ENCODE assay signal across 8 cellular contexts in the genomic region with DNA sequence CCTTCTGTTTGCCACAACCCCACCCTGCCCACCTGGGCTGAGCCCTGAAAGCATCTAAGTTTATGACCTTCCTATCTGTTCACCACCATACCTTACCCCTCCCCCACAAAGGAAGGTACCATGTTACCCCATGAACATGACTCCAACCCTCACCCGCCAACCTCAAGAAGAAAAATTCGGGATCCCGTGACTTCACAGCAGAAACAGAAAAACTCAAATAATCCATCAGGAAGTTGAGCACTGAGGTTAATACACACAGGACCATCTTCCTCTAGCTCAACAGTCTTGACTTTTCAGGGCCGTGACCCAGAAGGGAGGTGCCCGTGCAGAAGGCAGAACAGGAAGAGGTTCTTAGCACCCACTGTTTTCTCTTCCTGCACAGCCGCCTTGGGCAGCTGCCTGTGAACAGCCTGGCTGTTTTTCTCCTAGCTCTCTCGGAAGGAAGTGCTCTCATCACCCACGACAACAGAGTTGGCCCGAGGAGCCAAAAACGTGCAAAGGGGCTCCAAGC.
DNase-seq lines count a peak whose midpoint lies in the region; ATAC-seq, FAIRE-seq and TF ChIP-seq lines count a peak whose summit lies in the region.

No MANE protein-coding gene starts in this region.

- H3K4me1 Mint-ChIP-seq in activated CD4-positive, alpha-beta T cell treated with anti-CD3 and anti-CD28 coated beads, Interleukin-2, amount 10 ng/mL, durations not matched to agents 7 days and 5 days: peaks cover 93% of the 10 kb centered on the region

- peaks cover 62% of the 10 kb centered on the region for H3K36me3 Mint-ChIP-seq in activated CD4-positive, alpha-beta T cell treated with anti-CD3 and anti-CD28 coated beads, Interleukin-2, amount 10 ng/mL, durations not matched to agents 7 days and 5 days (ENCODE audit: low read depth)

- CTCF ChIA-PET in activated CD4-positive, alpha-beta T cell treated with anti-CD3 and anti-CD28 coated beads, Interleukin-2, amount 10 ng/mL, durations not matched to agents 7 days and 5 days (lab: Charles Lee): interaction anchor here (0.7 to 3.1 kb wide), 11 partner anchors 10 to 98 kb away, joined by 3 to 10 read pairs (median 3); no protein-coding TSS in a partner anchor
- CTCF ChIA-PET in endothelial cell of umbilical vein (lab: Charles Lee): no interaction called here

- intact Hi-C loops in endothelial cell of umbilical vein (cut with micrococcal nuclease): loop anchor here (1.0 kb wide), 1 partner anchor 28 kb away; no protein-coding TSS in a partner anchor

- no peaks in the 10 kb centered on the region for H3K79me2 ChIP-seq in endothelial cell of umbilical vein (ENCODE audit: control insufficient read depth, insufficient read depth, low read length)

- H3K27me3 ChIP-seq in endothelial cell of umbilical vein (ENCODE audit: control insufficient read depth in 2 of 2, insufficient read depth in 2 of 2, low read length in 2 of 2) (no peaks in the 10 kb centered on the region), skeletal muscle tissue (ENCODE audit: control insufficient read depth in 3 of 3, insufficient read depth in 3 of 3, low read length in 3 of 3) (no peaks in the 10 kb centered on the region)

- no TSS peak for BruUV-seq in endothelial cell of umbilical vein (replicated peaks; lab: Mats Ljungman, UMichigan)

- H3K9me3 Mint-ChIP-seq in activated CD4-positive, alpha-beta T cell treated with anti-CD3 and anti-CD28 coated beads, Interleukin-2, amount 10 ng/mL, durations not matched to agents 7 days and 5 days: peaks cover 7% of the 10 kb centered on the region

- H3K27ac Mint-ChIP-seq in activated CD4-positive, alpha-beta T cell treated with anti-CD3 and anti-CD28 coated beads, Interleukin-2, amount 10 ng/mL, durations not matched to agents 7 days and 5 days: peak overlapping the region; percentile 99

- H3K27me3 Mint-ChIP-seq in activated CD4-positive, alpha-beta T cell treated with anti-CD3 and anti-CD28 coated beads, Interleukin-2, amount 10 ng/mL, durations not matched to agents 7 days and 5 days: no peaks in the 10 kb centered on the region

- H3K4me3 ChIP-seq in GM12864 (ENCODE audit: low read depth, low read length) (peak overlapping the region; percentile 28; the same call in 1 of the 2 replicates), endothelial cell of umbilical vein (replicated peaks in 1 of 3; ENCODE audit: insufficient read depth in 1 of 3, low read depth in 1 of 3, low read length in 3 of 3) (no peak overlapping the region), skeletal muscle tissue (ENCODE audit: low read length in 3 of 3) (no peak overlapping the region)

- H3K9ac ChIP-seq in endothelial cell of umbilical vein (replicated peaks; ENCODE audit: extremely low read depth, insufficient read depth, low read length) (no peak overlapping the region), skeletal muscle tissue (ENCODE audit: low read depth in 1 of 3, low read length in 3 of 3) (no peak overlapping the region)

- no peaks in the 10 kb centered on the region for H3K36me3 ChIP-seq in endothelial cell of umbilical vein (ENCODE audit: control insufficient read depth in 2 of 2, extremely low read depth in 1 of 2, insufficient read depth in 2 of 2, low read length in 2 of 2)
- H3K36me3 ChIP-seq in skeletal muscle tissue (ENCODE audit: control insufficient read depth in 3 of 3, insufficient read depth in 3 of 3, low read length in 3 of 3): no peaks in the 10 kb centered on the region

- H3K4me1 ChIP-seq in endothelial cell of umbilical vein (ENCODE audit: control insufficient read depth, extremely low read depth, insufficient read depth, low read length) (peaks cover 29% of the 10 kb centered on the region), skeletal muscle tissue (ENCODE audit: control insufficient read depth in 3 of 3, insufficient read depth in 3 of 3, low read length in 3 of 3) (peaks cover 8 to 29% (median 28%) of the 10 kb centered on the region in 3 donors)

- dilution Hi-C loops in endothelial cell of umbilical vein (cut with MboI; ENCODE audit: extremely low pct_ligation_motif_present, low sequenced_read_pairs): no loop called here

- TF ChIP-seq CTCF in GM12864 (IDR thresholded peaks at IDR 0.05; ENCODE audit: low read depth, low read length, missing control alignments) (no peak), endothelial cell of umbilical vein (IDR thresholded peaks at IDR 0.05; ENCODE audit: extremely low read depth in 1 of 2, insufficient read depth in 1 of 2, low read depth in 1 of 2, low read length in 2 of 2) (no peak)

- peak; percentile 93 for FAIRE-seq in endothelial cell of umbilical vein (lab: Jason Lieb, UNC)

- DNase-seq in GM12864 (ENCODE audit: low read depth) (peak; percentile 68), endothelial cell of umbilical vein (ENCODE audit: low read depth, low spot score) (peak; percentile 3), NCI-H1930 (lab: John Stamatoyannopoulos, UW) (no peak), GM03348 (ENCODE audit: low spot score) (no peak), occipital lobe (lab: John Stamatoyannopoulos, UW) (no peak)
- DNase-seq in activated CD4-positive, alpha-beta T cell treated with anti-CD3 and anti-CD28 coated beads, Interleukin-2, amount 10 ng/mL, durations not matched to agents 7 days and 5 days: peak; percentile 87

- no peaks in the 10 kb centered on the region for H4K20me1 ChIP-seq in endothelial cell of umbilical vein (replicated peaks; ENCODE audit: control insufficient read depth, extremely low read depth, insufficient read depth, low read length)

- no peaks in the 10 kb centered on the region for H3K9me1 ChIP-seq in endothelial cell of umbilical vein (replicated peaks; ENCODE audit: control insufficient read depth, extremely low read depth, insufficient read depth, low read length)

- POLR2A ChIA-PET in activated CD4-positive, alpha-beta T cell treated with anti-CD3 and anti-CD28 coated beads, Interleukin-2, amount 10 ng/mL, durations not matched to agents 7 days and 5 days (lab: Charles Lee): interaction anchor here (0.9 kb wide), 1 partner anchor 98 kb away, joined by 3 read pairs; no protein-coding TSS in a partner anchor
- POLR2A ChIA-PET in endothelial cell of umbilical vein (lab: Charles Lee): no interaction called here

- ATAC-seq in HG03378 (IDR thresholded peaks at IDR 0.05; ENCODE audit: unreplicated experiment): peak; percentile 63

- no peak for TF ChIP-seq POLR2A in endothelial cell of umbilical vein (IDR thresholded peaks at IDR 0.05; ENCODE audit: low read depth, low read length)

- no peak overlapping the region for H2AFZ ChIP-seq in endothelial cell of umbilical vein (ENCODE audit: low read depth, low read length)

- H3K27ac ChIP-seq in endothelial cell of umbilical vein (ENCODE audit: insufficient read depth, low read depth, low read length) (peak overlapping the region; percentile 20), skeletal muscle tissue (ENCODE audit: low read depth, low read length) (peak overlapping the region; percentile 48)

- H3K4me3 Mint-ChIP-seq in activated CD4-positive, alpha-beta T cell treated with anti-CD3 and anti-CD28 coated beads, Interleukin-2, amount 10 ng/mL, durations not matched to agents 7 days and 5 days: peak overlapping the region; percentile 81

- H3K4me2 ChIP-seq in endothelial cell of umbilical vein (ENCODE audit: insufficient read depth, low read length): peak overlapping the region; percentile 32

- H3K9me3 ChIP-seq in endothelial cell of umbilical vein (replicated peaks; ENCODE audit: control insufficient read depth, insufficient read depth, low read length) (no peaks in the 10 kb centered on the region), skeletal muscle tissue (ENCODE audit: control insufficient read depth in 3 of 3, low read length in 3 of 3) (no peaks in the 10 kb centered on the region)

TF ChIP-seq in endothelial cell of umbilical vein, 7 proteins besides CTCF, POLR2A, EP300 and RAD21:
- TF ChIP-seq MYC (IDR thresholded peaks at IDR 0.05; ENCODE audit: low read depth, low read length) (no peak), JUN (IDR thresholded peaks at IDR 0.05; ENCODE audit: borderline replicate concordance, insufficient read depth, insufficient read length, low read depth) (peak; percentile 65), POLR2AphosphoS5 (IDR thresholded peaks at IDR 0.05; ENCODE audit: insufficient read depth, low read depth, low read length) (peak; percentile 29)

Comparison
In these comparisons a context has a peak if more than half of its experiments do, and no peak if none do; other contexts are left out.
1. DNase-seq: peak in GM12864 (single experiment), activated CD4-positive, alpha-beta T cell treated with anti-CD3 and anti-CD28 coated beads, Interleukin-2, amount 10 ng/mL, durations not matched to agents 7 days and 5 days (single experiment) and endothelial cell of umbilical vein (single experiment); none in NCI-H1930 (0 of 2), GM03348 (single experiment) and occipital lobe (single experiment).